Comparison of ENCODE assay signal across 8 cellular contexts in genomic region chr12:123445388-123446344, GRCh38. TPM values are rescaled to one million over a fixed set of nuclear protein-coding genes. Genes with fewer than 3 reads are reported as not detected.
DNase-seq lines count a peak whose midpoint lies in the region; ATAC-seq and TF ChIP-seq lines count a peak whose summit lies in the region.

No MANE protein-coding gene starts in this region.

- peaks cover 6% of the 10 kb centered on the region for H3K4me1 ChIP-seq in mucosa of descending colon (ENCODE audit: low read depth)

- DNase-seq in AG04450 (ENCODE audit: low read depth, low spot score) (peak; percentile 20), dedifferentiated amniotic fluid mesenchymal stem cell (ENCODE audit: extremely low spot score) (peak; percentile 92), mucosa of descending colon (peak in 1 of 3 donors; percentile 26), NCI-H1092 treated with DMSO at 0.1 percent for 48 hours (lab: John Stamatoyannopoulos, UW) (no peak), MG63 (no peak)

- TF ChIP-seq CTCF in AG04450 (IDR thresholded peaks at IDR 0.05; ENCODE audit: low read depth, low read length), result no peak
- TF ChIP-seq CTCF in mucosa of descending colon (IDR thresholded peaks at IDR 0.05), result no peak

- POLR2A ChIA-PET in AG04450 (lab: Yijun Ruan, JAX), result interaction anchor here (0.6 kb wide), 1 partner anchor 405 kb away, joined by 3 read pairs; no protein-coding TSS in a partner anchor

- H3K36me3 ChIP-seq in mucosa of descending colon (ENCODE audit: low read depth), result no peaks in the 10 kb centered on the region
- no peaks in the 10 kb centered on the region for H3K36me3 ChIP-seq in MG63

- H3K4me3 ChIP-seq in AG04450 (ENCODE audit: low read depth, low read length), result no peak overlapping the region
- no peak overlapping the region for H3K4me3 ChIP-seq in mucosa of descending colon
- H3K4me3 ChIP-seq in MG63, result no peak overlapping the region

- H3K9me3 ChIP-seq in AG04450 (ENCODE audit: control insufficient read depth, insufficient read depth, low read length), result no peaks in the 10 kb centered on the region; the same call in 1 of the 2 replicates
- no peaks in the 10 kb centered on the region for H3K9me3 ChIP-seq in mucosa of descending colon
- no peaks in the 10 kb centered on the region for H3K9me3 ChIP-seq in MG63

- H3K27me3 ChIP-seq in AG04450 (ENCODE audit: control insufficient read depth, insufficient read depth, low read length) (no peaks in the 10 kb centered on the region), MG63 (no peaks in the 10 kb centered on the region)

- ATAC-seq in HG02852 (IDR thresholded peaks at IDR 0.05; ENCODE audit: unreplicated experiment) (peak; percentile 45), mucosa of descending colon (peak; percentile 61), GM21825 (IDR thresholded peaks at IDR 0.05; ENCODE audit: unreplicated experiment) (no peak), GM18858 (IDR thresholded peaks at IDR 0.05; ENCODE audit: unreplicated experiment) (no peak)

- CTCF ChIA-PET in AG04450 (lab: Charles Lee), result interaction anchor here (0.7 kb wide), 1 partner anchor 213 kb away, joined by 3 read pairs; no protein-coding TSS in a partner anchor

- intact Hi-C loops in mucosa of descending colon (cut with DNase I, micrococcal nuclease), result no loop called here

- H3K27ac ChIP-seq in AG04450 (ENCODE audit: low read depth, low read length), result peak overlapping the region; percentile 21

RNA-seq across cellular contexts. Expression of gene RILPL2, which starts 9.2 kb away (rescaled TPM):
- polyA plus RNA-seq in AG04450 (2011; rRNA removed), result 2.9 and 3.3 TPM in 2 replicates
- polyA minus RNA-seq in AG04450 (2011; rRNA and poly(A)+ RNA removed), result 0.92 and 1.2 TPM in 2 replicates
- total RNA-seq in mucosa of descending colon, result 1 to 10 TPM in 2 of 3 donors, under 1 TPM in 1; 0.72 to 4.3 (median 1.6) TPM
- total RNA-seq in MG63 (2014; rRNA removed; shearing (Covaris generic); ENCODE audit: low replicate concordance), result 1.9 and 3.5 TPM in 2 replicates

RNA-seq across cellular contexts. Expression of gene SNRNP35, which starts 12.3 kb away (rescaled TPM):
- 12.1 and 13.0 TPM in 2 replicates for polyA plus RNA-seq in AG04450 (2011; rRNA removed)
- polyA minus RNA-seq in AG04450 (2011; rRNA and poly(A)+ RNA removed), result 10.0 and 12.3 TPM in 2 replicates
- total RNA-seq in mucosa of descending colon, result 10 to 100 TPM; 20.8 to 26.3 (median 21.5) TPM
- 2.8 and 16.4 TPM in 2 replicates for total RNA-seq in MG63 (2014; rRNA removed; shearing (Covaris generic); ENCODE audit: low replicate concordance)

Comparison
In these comparisons a context has a peak if more than half of its experiments do, and no peak if none do; other contexts are left out.
1. DNase-seq: peak in AG04450 (single experiment) and dedifferentiated amniotic fluid mesenchymal stem cell (single experiment); none in NCI-H1092 treated with DMSO at 0.1 percent for 48 hours (single experiment) and MG63 (single experiment).
2. ATAC-seq: peak in HG02852 (single experiment) and mucosa of descending colon (single experiment); none in GM21825 (single experiment) and GM18858 (single experiment).